ENCODE assay signal across 16 cellular contexts in genomic region chr4:8281519-8282133, GRCh38. TPM values are rescaled to one million over a fixed set of nuclear protein-coding genes. Genes with fewer than 3 reads are reported as not detected.
DNase-seq lines count a peak whose midpoint lies in the region; ATAC-seq, FAIRE-seq and TF ChIP-seq lines count a peak whose summit lies in the region.
"Had no signal": no experiment of that assay in that cellular context is flagged by ENCODE, and none has a peak within 500 bp of the region (broad histone marks: within the 10 kb centered on the region; RNA-seq: fewer than 3 reads in every experiment).

No MANE protein-coding gene starts in this region.

- CTCF ChIA-PET in BJ (lab: Yijun Ruan, JAX) = interaction anchor here (0.9 to 1.5 kb wide), 3 partner anchors 25 to 121 kb away, joined by 3 read pairs; no protein-coding TSS in a partner anchor

- H3K79me2 ChIP-seq in astrocyte (ENCODE audit: insufficient read depth, low read length) (no peaks in the 10 kb centered on the region), GM23338 (replicated peaks; ENCODE audit: insufficient read depth) (no peaks in the 10 kb centered on the region)

- peaks cover 8% of the 10 kb centered on the region for H3K27me3 Mint-ChIP-seq in astrocyte (ENCODE audit: low read depth, unreplicated experiment)
- peaks cover 12% of the 10 kb centered on the region for H3K27me3 Mint-ChIP-seq in GM23338 (ENCODE audit: insufficient read depth, low read depth, poor library complexity)
- H3K27me3 Mint-ChIP-seq: activated T-cell treated with anti-CD3 and anti-CD28 coated beads, Interleukin-2, amount 50 U/mL, for 24 hours had no signal

- FAIRE-seq in astrocyte (lab: Jason Lieb, UNC) = no peak
- FAIRE-seq: H54, urothelium cell line had no signal

- H3K9me2 ChIP-seq in GM23338 (ENCODE audit: insufficient read depth) = no peaks in the 10 kb centered on the region

- H3K9me3 ChIP-seq in astrocyte (ENCODE audit: insufficient read depth, low read depth, low read length) (no peaks in the 10 kb centered on the region), left ventricle myocardium inferior (replicated peaks) (no peaks in the 10 kb centered on the region)

- H3K9ac ChIP-seq in astrocyte (ENCODE audit: low read length) = no peak overlapping the region

- H4K20me1 ChIP-seq in astrocyte (ENCODE audit: insufficient read depth, low read length) (no peaks in the 10 kb centered on the region), GM23338 (replicated peaks; ENCODE audit: insufficient read depth) (no peaks in the 10 kb centered on the region; the same call in 1 of the 2 replicates)

- TF ChIP-seq CTCF in BJ (IDR thresholded peaks at IDR 0.05; ENCODE audit: insufficient read depth, low read depth, low read length) = no peak
- no peak for TF ChIP-seq CTCF in astrocyte (IDR thresholded peaks at IDR 0.05; ENCODE audit: insufficient read depth, low read depth, low read length)
- no peak for TF ChIP-seq CTCF in left ventricle myocardium inferior (IDR thresholded peaks at IDR 0.05; ENCODE audit: borderline replicate concordance)
- TF ChIP-seq CTCF in GM23338 (conservative IDR thresholded peaks at IDR 0.05; ENCODE audit: low read depth in 2 of 2) = no peak

- peaks cover 23% of the 10 kb centered on the region for H3K4me1 ChIP-seq in astrocyte (ENCODE audit: insufficient read depth, low read length)
- peaks cover 94% of the 10 kb centered on the region for H3K4me1 ChIP-seq in left ventricle myocardium inferior
- no peaks in the 10 kb centered on the region for H3K4me1 ChIP-seq in GM23338 (ENCODE audit: insufficient read depth)

- H3K27ac Mint-ChIP-seq in astrocyte (ENCODE audit: unreplicated experiment) = no peak overlapping the region
- H3K27ac Mint-ChIP-seq in GM23338 = no peak overlapping the region
- H3K27ac Mint-ChIP-seq: activated T-cell treated with anti-CD3 and anti-CD28 coated beads, Interleukin-2, amount 50 U/mL, for 24 hours had no signal

- DNase-seq in BJ (ENCODE audit: low read depth) (peak; percentile 64), astrocyte (ENCODE audit: low read depth) (peak; percentile 87), left ventricle myocardium inferior (peak; percentile 81), stromal cell of bone marrow (ENCODE audit: low read depth) (peak; percentile 38), NCI-H526 (lab: John Stamatoyannopoulos, UW) (no peak), NCI-H1417 (lab: John Stamatoyannopoulos, UW) (no peak), GM23338 (ENCODE audit: low spot score) (no peak), NCI-H345 treated with DMSO at 0.1 percent for 48 hours (lab: John Stamatoyannopoulos, UW; ENCODE audit: unreplicated experiment) (no peak)
- DNase-seq: activated T-cell treated with anti-CD3 and anti-CD28 coated beads, Interleukin-2, amount 50 U/mL, for 24 hours; C1 segment of cervical spinal cord; effector CD8-positive, alpha-beta T cell; head of caudate nucleus; stimulated activated CD4-positive, alpha-beta T cell treated with anti-CD3 and anti-CD28 coated beads, Interleukin-15, amount 100 ng/mL, for 24 hours had no signal

- H2AFZ ChIP-seq in astrocyte (ENCODE audit: low read depth, low read length) (no peak overlapping the region), GM23338 (no peak overlapping the region)

- H3K36me3 Mint-ChIP-seq in astrocyte (ENCODE audit: low read depth, unreplicated experiment) (peaks cover 11% of the 10 kb centered on the region), GM23338 (ENCODE audit: low read depth) (no peaks in the 10 kb centered on the region)

- H3K9me3 Mint-ChIP-seq in astrocyte (ENCODE audit: unreplicated experiment) = peaks cover 2% of the 10 kb centered on the region
- no peaks in the 10 kb centered on the region for H3K9me3 Mint-ChIP-seq in GM23338
- H3K9me3 Mint-ChIP-seq: activated T-cell treated with anti-CD3 and anti-CD28 coated beads, Interleukin-2, amount 50 U/mL, for 24 hours had no signal

- POLR2A ChIA-PET in BJ (lab: Charles Lee) = no interaction called here

- H3K4me3 ChIP-seq in BJ (ENCODE audit: low read depth, low read length) (no peak overlapping the region), astrocyte (ENCODE audit: insufficient read depth, low read depth, low read length) (no peak overlapping the region), left ventricle myocardium inferior (no peak overlapping the region), GM23338 (no peak overlapping the region)

- H3K4me1 Mint-ChIP-seq in astrocyte (ENCODE audit: low read depth, unreplicated experiment) (peaks cover 24% of the 10 kb centered on the region), GM23338 (peaks cover 2% of the 10 kb centered on the region; the same call in 1 of the 3 replicates)

- no peaks in the 10 kb centered on the region for H3K27me3 ChIP-seq in BJ (ENCODE audit: control insufficient read depth, insufficient read depth, low read length)
- no peaks in the 10 kb centered on the region for H3K27me3 ChIP-seq in astrocyte (ENCODE audit: insufficient read depth, low read length)
- H3K27me3 ChIP-seq in left ventricle myocardium inferior (ENCODE audit: low read depth) = no peaks in the 10 kb centered on the region
- H3K27me3 ChIP-seq in GM23338 (ENCODE audit: insufficient read depth) = no peaks in the 10 kb centered on the region

- H3K27ac ChIP-seq in astrocyte (ENCODE audit: low read depth, low read length) (no peak overlapping the region), left ventricle myocardium inferior (replicated peaks) (peak overlapping the region; percentile 66), GM23338 (ENCODE audit: low read depth) (no peak overlapping the region)

- no peaks in the 10 kb centered on the region for H3K36me3 ChIP-seq in BJ (ENCODE audit: control insufficient read depth, insufficient read depth, low read length)
- H3K36me3 ChIP-seq in astrocyte (ENCODE audit: insufficient read depth, low read length) = no peaks in the 10 kb centered on the region
- peaks cover 3% of the 10 kb centered on the region for H3K36me3 ChIP-seq in left ventricle myocardium inferior
- H3K36me3 ChIP-seq in GM23338 (ENCODE audit: insufficient read depth) = no peaks in the 10 kb centered on the region

- intact Hi-C loops in left ventricle myocardium inferior (cut with micrococcal nuclease) = no loop called here

- no peaks in the 10 kb centered on the region for H3F3A ChIP-seq in GM23338 (replicated peaks; ENCODE audit: low read depth)

- ATAC-seq in GM23338 = no peak; the same call in 2 of the 3 replicates
- ATAC-seq: activated CD4-positive, CD25-positive, alpha-beta regulatory T cell treated with anti-CD3 and anti-CD28 coated beads, Interleukin-2, amount 50 U/mL, for 24 hours had no signal

- H3K4me2 ChIP-seq in astrocyte (ENCODE audit: low read length) = no peak overlapping the region
- H3K4me2 ChIP-seq in GM23338 = no peak overlapping the region

- H3K4me3 Mint-ChIP-seq in astrocyte (ENCODE audit: unreplicated experiment) = no peak overlapping the region
- H3K4me3 Mint-ChIP-seq in GM23338 = no peak overlapping the region
- H3K4me3 Mint-ChIP-seq: activated T-cell treated with anti-CD3 and anti-CD28 coated beads, Interleukin-2, amount 50 U/mL, for 24 hours had no signal

TF ChIP-seq in GM23338, 12 proteins besides CTCF, POLR2A, EP300 and RAD21:
- TF ChIP-seq CREB1 (CRISPR knock-in tag; IDR thresholded peaks at IDR 0.05; ENCODE audit: low read depth) = no peak
- TF ChIP-seq EZH2 (IDR thresholded peaks at IDR 0.05; ENCODE audit: low read depth, unreplicated experiment) = no peak
- no peak for TF ChIP-seq ZNF114 (CRISPR knock-in tag; IDR thresholded peaks at IDR 0.05)
- TF ChIP-seq STAT1 (IDR thresholded peaks at IDR 0.05; ENCODE audit: unreplicated experiment) = no peak
- TF ChIP-seq NANOG (IDR thresholded peaks at IDR 0.05; ENCODE audit: borderline replicate concordance) = no peak
- no peak for TF ChIP-seq ETS1 (IDR thresholded peaks at IDR 0.05)
- TF ChIP-seq ZNF331 (CRISPR knock-in tag; IDR thresholded peaks at IDR 0.05; ENCODE audit: low read depth) = no peak

RNA-seq across cellular contexts. Expression of gene HTRA3, which starts 12.1 kb away (rescaled TPM):
- polyA plus RNA-seq in BJ (2011; rRNA removed) = 2.9 and 5.7 TPM in 2 replicates
- 1.4 and 2.2 TPM in 2 replicates for polyA minus RNA-seq in BJ (2011; rRNA and poly(A)+ RNA removed)
- total RNA-seq in astrocyte = 35.2 and 60.5 TPM in 2 replicates
- 119 TPM for total RNA-seq in left ventricle myocardium inferior
- total RNA-seq in GM23338 (2014; rRNA removed; shearing (Covaris generic)) = 1.8 and 3.6 TPM in 2 replicates
- polyA plus RNA-seq in GM23338 (2016; fragmentation: Nextera tagmentation; extraction: Ambion mirVana) = 1.3 and 1.4 TPM in 2 replicates

Comparison
In these comparisons a context has a peak if more than half of its experiments do, and no peak if none do; other contexts are left out.
1. DNase-seq: peak in BJ (single experiment), astrocyte (single experiment), left ventricle myocardium inferior (single experiment) and stromal cell of bone marrow (single experiment); none in NCI-H526 (0 of 2), NCI-H1417 (0 of 3), GM23338 (single experiment) and NCI-H345 treated with DMSO at 0.1 percent for 48 hours (single experiment).